8 cellular contexts compared by ENCODE assay signal in genomic region chr5:43555895-43556606, GRCh38. TPM values are rescaled to one million over a fixed set of nuclear protein-coding genes. Genes with fewer than 3 reads are reported as not detected.
A peak's percentile ranks its signal among the peaks of the same experiment; 100 is the strongest.
DNase-seq lines count a peak whose midpoint lies in the region; ATAC-seq, FAIRE-seq and TF ChIP-seq lines count a peak whose summit lies in the region.

No MANE protein-coding gene starts in this region.

- TF ChIP-seq RAD21 in H1 (IDR thresholded peaks at IDR 0.05 in 1 of 2, conservative IDR thresholded peaks at IDR 0.05 in 1 of 2; ENCODE audit: low read depth in 2 of 2, low read length in 2 of 2): no peak

- no peak for TF ChIP-seq EP300 in H1 (IDR thresholded peaks at IDR 0.05; ENCODE audit: borderline replicate concordance in 1 of 2, low read depth in 2 of 2, low read length in 2 of 2)

- no peak overlapping the region for H2BK15ac ChIP-seq in H1 (ENCODE audit: low read length)
- no peak overlapping the region for H2BK15ac ChIP-seq in mesenchymal stem cell (ENCODE audit: low read depth, poor library complexity, severe bottlenecking)

- in situ Hi-C loops in GM13976 (cut with MboI; ENCODE audit: low sequenced_read_pairs, unreplicated experiment): no loop called here

- H3K79me1 ChIP-seq in H1 (ENCODE audit: low read depth, low read length) (no peaks in the 10 kb centered on the region), mesenchymal stem cell (replicated peaks; ENCODE audit: low read length, poor library complexity, severe bottlenecking) (peaks cover 1% of the 10 kb centered on the region)

- H2AFZ ChIP-seq in H1 (ENCODE audit: low read length): peak overlapping the region; percentile 68; the same call in 1 of the 2 replicates
- H2AFZ ChIP-seq in mesenchymal stem cell (ENCODE audit: low read depth, low read length): peak overlapping the region; percentile 46

- H2BK120ac ChIP-seq in H1 (replicated peaks; ENCODE audit: low read depth, low read length): no peak overlapping the region
- peak overlapping the region; percentile 39 for H2BK120ac ChIP-seq in mesenchymal stem cell (ENCODE audit: low read depth, low read length)

- ATAC-seq in HG02884 (IDR thresholded peaks at IDR 0.05; ENCODE audit: unreplicated experiment): peak; percentile 16
- no peak for ATAC-seq in GM18873 (IDR thresholded peaks at IDR 0.05; ENCODE audit: low FRiP score, unreplicated experiment)

- H3K18ac ChIP-seq in H1 (ENCODE audit: extremely low read depth, low read length) (peak overlapping the region; percentile 90; the same call in 1 of the 2 replicates), mesenchymal stem cell (ENCODE audit: low read depth in 1 of 2, low read length in 2 of 2) (peak overlapping the region; percentile 71 to 93)

- peak; percentile 30 to 89; a peak in 2 of 3 replicates for TF ChIP-seq POLR2A in H1 (IDR thresholded peaks at IDR 0.05; ENCODE audit: control extremely low read depth in 1 of 2, low read depth in 2 of 2, low read length in 2 of 2)

- no peak overlapping the region for H2BK20ac ChIP-seq in H1 (ENCODE audit: low read length)

- no peak overlapping the region for H3K23ac ChIP-seq in H1 (ENCODE audit: insufficient read length)
- H3K23ac ChIP-seq in mesenchymal stem cell (ENCODE audit: low read length in 2 of 2): peak overlapping the region in 1 of 2 experiments; percentile 66

- H3K9me3 ChIP-seq in H1 (ENCODE audit: insufficient read depth in 2 of 2, low read depth in 1 of 2, low read length in 1 of 2) (no peaks in the 10 kb centered on the region), mesenchymal stem cell (ENCODE audit: control insufficient read depth, low read length) (no peaks in the 10 kb centered on the region)

- H4K8ac ChIP-seq in H1 (ENCODE audit: extremely low read depth, insufficient read depth, low read length) (peak overlapping the region; percentile 100; the same call in 1 of the 2 replicates), mesenchymal stem cell (ENCODE audit: low read length) (peak overlapping the region; percentile 78)

- H3K27me3 ChIP-seq in H1 (replicated peaks in 1 of 4; ENCODE audit: control insufficient read depth in 3 of 4, extremely low read depth in 1 of 4, insufficient read depth in 3 of 4, low read length in 3 of 4) (no peaks in the 10 kb centered on the region), mesenchymal stem cell (ENCODE audit: control insufficient read depth in 1 of 2, insufficient read depth in 1 of 2, low read length in 2 of 2) (no peaks in the 10 kb centered on the region)

- no peak for FAIRE-seq in H1 (lab: Jason Lieb, UNC)

- H3K27ac ChIP-seq in H1 (ENCODE audit: low read depth, low read length) (peak overlapping the region; percentile 98), mesenchymal stem cell (ENCODE audit: low read length, poor library complexity, severe bottlenecking) (peak overlapping the region; percentile 88)

- peak overlapping the region; percentile 88 to 98 (median 94) for H3K9ac ChIP-seq in H1 (replicated peaks in 1 of 4; ENCODE audit: extremely low read depth in 1 of 4, low read depth in 3 of 4, low read length in 3 of 4)
- peak overlapping the region; percentile 97 for H3K9ac ChIP-seq in mesenchymal stem cell (ENCODE audit: low read length)

- no peaks in the 10 kb centered on the region; the same call in 1 of the 2 replicates for H3K23me2 ChIP-seq in H1 (ENCODE audit: low read depth, low read length)

- H3K4me3 ChIP-seq in H1 (ENCODE audit: extremely low read depth in 1 of 4, insufficient read depth in 2 of 4, low read depth in 3 of 4, low read length in 4 of 4) (peak overlapping the region; percentile 77 to 99 (median 94)), mesenchymal stem cell (ENCODE audit: insufficient read depth in 1 of 2, low read depth in 1 of 2, low read length in 2 of 2) (peak overlapping the region; percentile 72 to 96)

- no peak for TF ChIP-seq CTCF in GM13976 (IDR thresholded peaks at IDR 0.05; ENCODE audit: borderline replicate concordance, control extremely low read depth, extremely low read depth, insufficient read depth, missing control alignments)
- no peak for TF ChIP-seq CTCF in H1 (IDR thresholded peaks at IDR 0.05; ENCODE audit: control extremely low read depth in 1 of 3, insufficient read depth in 1 of 3, low read depth in 1 of 3, low read length in 3 of 3)

- peak overlapping the region; percentile 83 for H3K56ac ChIP-seq in H1 (replicated peaks; ENCODE audit: insufficient read length, low read depth, low read length)

- H3K36me3 ChIP-seq in H1 (ENCODE audit: control insufficient read depth in 2 of 4, insufficient read depth in 4 of 4, low read length in 3 of 4) (peaks cover 2 to 41% (median 17%) of the 10 kb centered on the region in 4 experiments; a peak in 7 of 8 replicates), mesenchymal stem cell (ENCODE audit: control insufficient read depth in 1 of 2, insufficient read depth in 2 of 2, low read depth in 1 of 2, low read length in 2 of 2) (peaks cover 0 to 45% of the 10 kb centered on the region in 2 experiments)

- H4K5ac ChIP-seq in H1 (ENCODE audit: insufficient read length, low read depth, low read length): peak overlapping the region; percentile 85

- peaks cover 0 to 4% (median 2%) of the 10 kb centered on the region in 4 experiments; a peak in 3 of 7 replicates for H3K4me1 ChIP-seq in H1 (replicated peaks in 1 of 4; ENCODE audit: control insufficient read depth in 3 of 4, insufficient read depth in 4 of 4, low read length in 3 of 4)
- peaks cover 1% of the 10 kb centered on the region for H3K4me1 ChIP-seq in mesenchymal stem cell (ENCODE audit: control insufficient read depth, insufficient read depth, low read depth, low read length)

- H3K4me2 ChIP-seq in H1 (ENCODE audit: insufficient read depth in 1 of 2, low read depth in 2 of 2, low read length in 2 of 2) (peak overlapping the region; percentile 57 to 81), mesenchymal stem cell (ENCODE audit: low read length, poor library complexity, severe bottlenecking) (peak overlapping the region; percentile 41)

- H2AK5ac ChIP-seq in H1 (ENCODE audit: low read depth, low read length): no peak overlapping the region
- peak overlapping the region; percentile 95 for H2AK5ac ChIP-seq in mesenchymal stem cell (ENCODE audit: low read length, severe bottlenecking)

- DNase-seq in GM13976 (ENCODE audit: low spot score) (peak; percentile 56), NCI-H2171 treated with DMSO at 0.1 percent for 48 hours (lab: John Stamatoyannopoulos, UW) (peak; percentile 74), H1 (ENCODE audit: low read depth in 1 of 2, low spot score in 2 of 2) (peak in 1 of 2 experiments; percentile 82), mesenchymal stem cell (peak; percentile 58)
- DNase-seq in activated CD4-positive, alpha-beta T cell treated with anti-CD3 and anti-CD28 coated beads, Interleukin-2, amount 50 U/mL, for 4 hours: peak; percentile 40 to 41
- DNase-seq in stimulated activated CD8-positive, alpha-beta memory T cell treated with anti-CD3 and anti-CD28 coated beads, Interleukin-12 subunit alpha, Interleukin-12 subunit beta, amount 100 ng/mL, for 24 hours (ENCODE audit: extremely low read depth): peak; percentile 16

- H3K79me2 ChIP-seq in H1 (ENCODE audit: control insufficient read depth in 1 of 2, insufficient read depth in 2 of 2, low read length in 2 of 2): peaks cover 4 to 51% of the 10 kb centered on the region in 2 experiments; a peak in 3 of 4 replicates

- H4K91ac ChIP-seq in H1 (replicated peaks; ENCODE audit: insufficient read length, low read length) (peak overlapping the region; percentile 72), mesenchymal stem cell (ENCODE audit: low read length) (peak overlapping the region; percentile 91)

- peaks cover 0 to 4% of the 10 kb centered on the region in 2 experiments for H4K20me1 ChIP-seq in H1 (replicated peaks in 1 of 2; ENCODE audit: control insufficient read depth in 1 of 2, insufficient read depth in 2 of 2, low read length in 2 of 2)

- H2BK5ac ChIP-seq in H1 (ENCODE audit: low read depth, low read length): peak overlapping the region; percentile 82; the same call in 1 of the 2 replicates
- peak overlapping the region; percentile 60 for H2BK5ac ChIP-seq in mesenchymal stem cell (ENCODE audit: low read depth, low read length, poor library complexity, severe bottlenecking)

- H3K4ac ChIP-seq in H1 (replicated peaks; ENCODE audit: insufficient read length, low read depth, low read length) (peak overlapping the region; percentile 36), mesenchymal stem cell (ENCODE audit: low read depth in 1 of 2, low read length in 2 of 2) (peak overlapping the region; percentile 19 to 81)

- CTCF ChIA-PET in H1 (lab: Charles Lee; ENCODE audit: partially characterized antibody): interaction anchor here (0.5 to 2.1 kb wide), 5 partner anchors 9 to 75 kb away, joined by 3 to 6 read pairs (median 4); no protein-coding TSS in a partner anchor

- POLR2A ChIA-PET in H1 (lab: Charles Lee; ENCODE audit: partially characterized antibody): interaction anchor here (0.6 to 4.8 kb wide), 11 partner anchors 9 to 72 kb away, joined by 3 to 26 read pairs (median 4); partner anchors contain the start of genes C5orf34, NNT and TMEM267

- 1% methylated on average over 40 of the region's 44 CpGs; no CpG with 5 or more reads in 1 of the 2 experiments for WGBS in H1 (ENCODE audit: extremely low coverage in 1 of 2, insufficient coverage in 1 of 2, insufficient read length in 1 of 2, insufficient replicate concordance in 2 of 2, low coverage in 1 of 2, low lambda C conversion rate in 2 of 2, missing lambda C conversion rate in 1 of 2), 2 experiments
- WGBS in mesenchymal stem cell: under 1% methylated on average over 30 of the region's 44 CpGs

- H3K14ac ChIP-seq in H1 (ENCODE audit: insufficient read length) (no peak overlapping the region), mesenchymal stem cell (ENCODE audit: low read length in 2 of 2) (peak overlapping the region in 1 of 2 experiments; percentile 89)

- H2BK12ac ChIP-seq in H1 (ENCODE audit: low read depth, low read length) (peak overlapping the region; percentile 45; the same call in 1 of the 2 replicates), mesenchymal stem cell (ENCODE audit: low read length in 2 of 2) (no peak overlapping the region)

RNA-seq across cellular contexts. Expression of gene PAIP1, which starts 0.8 kb away (rescaled TPM):
- 80.5 and 89.5 TPM in 2 replicates for total RNA-seq in H1 (2021; fragmentation: NEBNext Ultra II Directional; extraction: Animal tissue kit (Norgen Biotek cat#: 25700))
- polyA plus RNA-seq in H1 (2011; rRNA removed): 46.0 and 62.9 TPM in 2 replicates
- 64.8 TPM for polyA plus RNA-seq in H1 (2011; cell fraction: cytosol; rRNA removed)
- 28.5 TPM for polyA plus RNA-seq in H1 (2011; cell fraction: nucleus; rRNA removed)
- 53.9 to 86.4 TPM (median 59.0 TPM) in 4 replicates for polyA plus RNA-seq in H1 (2012, experiment 1 of 2)
- polyA plus RNA-seq in H1 (2012, experiment 2 of 2): 13.5 TPM
- polyA plus RNA-seq in H1 (2013, experiment 1 of 2): 62.1 TPM
- 65.6 TPM for polyA plus RNA-seq in H1 (2013, experiment 2 of 2)
- 71.0 and 90.2 TPM in 2 replicates for polyA minus RNA-seq in H1 (2011; rRNA and poly(A)+ RNA removed)
- polyA minus RNA-seq in H1 (2011; cell fraction: cytosol; rRNA and poly(A)+ RNA removed): 35.2 TPM
- 43.4 TPM for polyA minus RNA-seq in H1 (2011; cell fraction: nucleus; rRNA and poly(A)+ RNA removed)
- polyA plus RNA-seq in mesenchymal stem cell (2013, experiment 1 of 2): 85.3 TPM
- 85.1 TPM for polyA plus RNA-seq in mesenchymal stem cell (2013, experiment 2 of 2)

RNA-seq across cellular contexts. Expression of gene C5orf34, which starts 41.1 kb away (rescaled TPM):
- 8.6 and 11.3 TPM in 2 replicates for total RNA-seq in H1 (2021; fragmentation: NEBNext Ultra II Directional; extraction: Animal tissue kit (Norgen Biotek cat#: 25700))
- 5.1 and 6.8 TPM in 2 replicates for polyA plus RNA-seq in H1 (2011; rRNA removed)
- 9.1 TPM for polyA plus RNA-seq in H1 (2011; cell fraction: cytosol; rRNA removed)
- 6.5 TPM for polyA plus RNA-seq in H1 (2011; cell fraction: nucleus; rRNA removed)
- polyA plus RNA-seq in H1 (2012, experiment 1 of 2): 5.0 to 8.0 TPM (median 5.8 TPM) in 4 replicates
- polyA plus RNA-seq in H1 (2012, experiment 2 of 2): 0.47 TPM
- 8.5 TPM for polyA plus RNA-seq in H1 (2013, experiment 1 of 2)
- polyA plus RNA-seq in H1 (2013, experiment 2 of 2): 7.8 TPM
- polyA minus RNA-seq in H1 (2011; rRNA and poly(A)+ RNA removed): 10.8 and 16.1 TPM in 2 replicates
- polyA minus RNA-seq in H1 (2011; cell fraction: cytosol; rRNA and poly(A)+ RNA removed): 3.2 TPM
- polyA minus RNA-seq in H1 (2011; cell fraction: nucleus; rRNA and poly(A)+ RNA removed): 14.7 TPM
- polyA plus RNA-seq in mesenchymal stem cell (2013, experiment 1 of 2): 1.3 TPM
- 1.4 TPM for polyA plus RNA-seq in mesenchymal stem cell (2013, experiment 2 of 2)

RNA-seq across cellular contexts. Expression of gene NNT, which starts 46.9 kb away (rescaled TPM):
- 19.6 and 22.2 TPM in 2 replicates for total RNA-seq in H1 (2021; fragmentation: NEBNext Ultra II Directional; extraction: Animal tissue kit (Norgen Biotek cat#: 25700))
- polyA plus RNA-seq in H1 (2011; rRNA removed): 8.9 and 11.0 TPM in 2 replicates
- polyA plus RNA-seq in H1 (2011; cell fraction: cytosol; rRNA removed): 10.3 TPM
- polyA plus RNA-seq in H1 (2011; cell fraction: nucleus; rRNA removed): 19.4 TPM
- 8.9 to 11.6 TPM (median 10.6 TPM) in 4 replicates for polyA plus RNA-seq in H1 (2012, experiment 1 of 2)
- polyA plus RNA-seq in H1 (2012, experiment 2 of 2): 0.68 TPM
- 10.8 TPM for polyA plus RNA-seq in H1 (2013, experiment 1 of 2)
- 9.4 TPM for polyA plus RNA-seq in H1 (2013, experiment 2 of 2)
- polyA minus RNA-seq in H1 (2011; rRNA and poly(A)+ RNA removed): 25.8 and 33.7 TPM in 2 replicates
- polyA minus RNA-seq in H1 (2011; cell fraction: cytosol; rRNA and poly(A)+ RNA removed): 10.4 TPM
- polyA minus RNA-seq in H1 (2011; cell fraction: nucleus; rRNA and poly(A)+ RNA removed): 33.8 TPM
- polyA plus RNA-seq in mesenchymal stem cell (2013, experiment 1 of 2): 28.1 TPM
- polyA plus RNA-seq in mesenchymal stem cell (2013, experiment 2 of 2): 28.1 TPM
